In genomic region chr12:52631264-52631663, GRCh38 we compare ENCODE assay signal across 29 cellular contexts. TPM values are rescaled to one million over a fixed set of nuclear protein-coding genes. Genes with fewer than 3 reads are reported as not detected.
A peak's percentile ranks its signal among the peaks of the same experiment; 100 is the strongest.
DNase-seq lines count a peak whose midpoint lies in the region; ATAC-seq and TF ChIP-seq lines count a peak whose summit lies in the region.
"Had no signal": no experiment of that assay in that cellular context is flagged by ENCODE, and none has a peak within 500 bp of the region (broad histone marks: within the 10 kb centered on the region; RNA-seq: fewer than 3 reads in every experiment).

No MANE protein-coding gene starts in this region.

- H3K9me3 ChIP-seq in CD4-positive, CD25-positive, alpha-beta regulatory T cell (ENCODE audit: control insufficient read depth in 2 of 2, low read length in 2 of 2): no peaks in the 10 kb centered on the region
- no peaks in the 10 kb centered on the region for H3K9me3 ChIP-seq in PC-9 (ENCODE audit: insufficient read depth, low read depth)
- H3K9me3 ChIP-seq: Peyer's patch, tibial nerve had no signal

- peaks cover 76% of the 10 kb centered on the region for H3K4me1 Mint-ChIP-seq in activated naive CD4-positive, alpha-beta T cell treated with anti-CD3 and anti-CD28 coated beads for 36 hours (ENCODE audit: low read depth)
- peaks cover 0 to 50% (median 5%) of the 10 kb centered on the region in 4 donors for H3K4me1 Mint-ChIP-seq in CD4-positive, CD25-positive, alpha-beta regulatory T cell
- H3K4me1 Mint-ChIP-seq in T-cell: peaks cover 71 to 80% (median 77%) of the 10 kb centered on the region in 3 donors
- H3K4me1 Mint-ChIP-seq in osteocyte (ENCODE audit: unreplicated experiment): no peaks in the 10 kb centered on the region
- H3K4me1 Mint-ChIP-seq: mesothelial cell of epicardium, naive B cell had no signal

- H4K20me1 ChIP-seq in PC-9 (ENCODE audit: insufficient read depth): no peaks in the 10 kb centered on the region

- H3K4me1 ChIP-seq in CD4-positive, CD25-positive, alpha-beta regulatory T cell (ENCODE audit: control insufficient read depth, insufficient read depth, low read length, poor library complexity, severe bottlenecking): peaks cover 3% of the 10 kb centered on the region
- H3K4me1 ChIP-seq in PC-9 (replicated peaks; ENCODE audit: insufficient read depth): no peaks in the 10 kb centered on the region; the same call in 1 of the 2 replicates
- H3K4me1 ChIP-seq: Peyer's patch, tibial nerve had no signal

- H3K4me3 Mint-ChIP-seq in activated naive CD4-positive, alpha-beta T cell treated with anti-CD3 and anti-CD28 coated beads for 36 hours: peak overlapping the region; percentile 69
- peak overlapping the region in 2 of 4 donors; percentile 56 to 79 for H3K4me3 Mint-ChIP-seq in CD4-positive, CD25-positive, alpha-beta regulatory T cell
- H3K4me3 Mint-ChIP-seq in T-cell (peak overlapping the region; percentile 7 to 62 (median 55)), osteocyte (ENCODE audit: unreplicated experiment) (no peak overlapping the region)
- H3K4me3 Mint-ChIP-seq: mesothelial cell of epicardium, naive B cell had no signal

- intact Hi-C loops in activated naive CD4-positive, alpha-beta T cell treated with anti-CD3 and anti-CD28 coated beads for 36 hours (cut with micrococcal nuclease): no loop called here
- intact Hi-C loops in PC-9 (cut with micrococcal nuclease; ENCODE audit: unreplicated experiment): no loop called here

- H3K4me3 ChIP-seq in CD4-positive, CD25-positive, alpha-beta regulatory T cell (ENCODE audit: low read depth, low read length): no peak overlapping the region
- H3K4me3 ChIP-seq in PC-9: no peak overlapping the region
- H3K4me3 ChIP-seq: Peyer's patch, tibial nerve had no signal

- no peaks in the 10 kb centered on the region for H3K27me3 Mint-ChIP-seq in activated naive CD4-positive, alpha-beta T cell treated with anti-CD3 and anti-CD28 coated beads for 36 hours (ENCODE audit: low read depth)
- peaks cover 14% of the 10 kb centered on the region for H3K27me3 Mint-ChIP-seq in CD4-positive, CD25-positive, alpha-beta regulatory T cell
- H3K27me3 Mint-ChIP-seq in T-cell (peaks cover 0 to 3% of the 10 kb centered on the region in 2 donors), osteocyte (ENCODE audit: unreplicated experiment) (peaks cover 52% of the 10 kb centered on the region)

- H3K36me3 Mint-ChIP-seq in activated naive CD4-positive, alpha-beta T cell treated with anti-CD3 and anti-CD28 coated beads for 36 hours (ENCODE audit: low read depth): no peaks in the 10 kb centered on the region
- no peaks in the 10 kb centered on the region for H3K36me3 Mint-ChIP-seq in CD4-positive, CD25-positive, alpha-beta regulatory T cell
- H3K36me3 Mint-ChIP-seq in T-cell (no peaks in the 10 kb centered on the region), osteocyte (ENCODE audit: unreplicated experiment) (no peaks in the 10 kb centered on the region)
- H3K36me3 Mint-ChIP-seq: mesothelial cell of epicardium, naive B cell had no signal

- POLR2A ChIA-PET in T-cell (lab: Charles Lee) (no interaction called here), PC-9 (lab: Charles Lee; ENCODE audit: unreplicated experiment) (no interaction called here)

- no peaks in the 10 kb centered on the region for H3K9me3 Mint-ChIP-seq in activated naive CD4-positive, alpha-beta T cell treated with anti-CD3 and anti-CD28 coated beads for 36 hours
- H3K9me3 Mint-ChIP-seq in CD4-positive, CD25-positive, alpha-beta regulatory T cell: peaks cover 0 to 2% (median 0%) of the 10 kb centered on the region in 7 donors
- H3K9me3 Mint-ChIP-seq in T-cell (no peaks in the 10 kb centered on the region), osteocyte (ENCODE audit: unreplicated experiment) (no peaks in the 10 kb centered on the region)
- H3K9me3 Mint-ChIP-seq: activated T-helper 1 cell treated with anti-CD3 and anti-CD28 coated beads, Interleukin-12 subunit alpha, Interleukin-12 subunit beta, Interleukin-2, Interleukin-4 antibody, amounts not matched to agents 30 ng/mL and 10 ng/mL and 1 ng/mL, durations not matched to agents 14 hours and 24 hours and 36 hours; mesothelial cell of epicardium; naive B cell had no signal

- TF ChIP-seq CTCF in osteocyte (IDR thresholded peaks at IDR 0.05) (no peak), PC-9 (conservative IDR thresholded peaks at IDR 0.05) (no peak)

- H3K36me3 ChIP-seq in CD4-positive, CD25-positive, alpha-beta regulatory T cell (ENCODE audit: control insufficient read depth, insufficient read depth, low read length): no peaks in the 10 kb centered on the region
- H3K36me3 ChIP-seq in PC-9 (ENCODE audit: low read depth): no peaks in the 10 kb centered on the region
- H3K36me3 ChIP-seq: Peyer's patch, tibial nerve had no signal

- BruUV-seq in PC-9 (replicated peaks; lab: Mats Ljungman, UMichigan): no TSS peak

- ATAC-seq in CD4-positive, CD25-positive, alpha-beta regulatory T cell (ENCODE audit: low read depth in 2 of 2): no peak
- no peak for ATAC-seq in T-cell (replicated peaks in 1 of 4)
- ATAC-seq: left ventricle myocardium superior had no signal

- H3K27ac Mint-ChIP-seq in activated naive CD4-positive, alpha-beta T cell treated with anti-CD3 and anti-CD28 coated beads for 36 hours: peak overlapping the region; percentile 86
- peak overlapping the region; percentile 6 to 89 (median 62) for H3K27ac Mint-ChIP-seq in CD4-positive, CD25-positive, alpha-beta regulatory T cell
- H3K27ac Mint-ChIP-seq in T-cell (peak overlapping the region; percentile 92 to 93), osteocyte (ENCODE audit: unreplicated experiment) (no peak overlapping the region)
- H3K27ac Mint-ChIP-seq: activated T-helper 1 cell treated with anti-CD3 and anti-CD28 coated beads, Interleukin-12 subunit alpha, Interleukin-12 subunit beta, Interleukin-2, Interleukin-4 antibody, amounts not matched to agents 30 ng/mL and 10 ng/mL and 1 ng/mL, durations not matched to agents 14 hours and 24 hours and 36 hours; mesothelial cell of epicardium had no signal

- no peaks in the 10 kb centered on the region for H3K9me2 ChIP-seq in PC-9 (ENCODE audit: insufficient read depth)

- no peak overlapping the region for H2AFZ ChIP-seq in PC-9

- no peak overlapping the region for H3K27ac ChIP-seq in CD4-positive, CD25-positive, alpha-beta regulatory T cell (ENCODE audit: insufficient read depth, low read length, poor library complexity, severe bottlenecking)
- no peak overlapping the region for H3K27ac ChIP-seq in PC-9
- H3K27ac ChIP-seq: Peyer's patch, tibial nerve, VCaP had no signal

- H3F3A ChIP-seq in PC-9 (ENCODE audit: insufficient read depth, low read depth): no peaks in the 10 kb centered on the region

- CTCF ChIA-PET in activated naive CD4-positive, alpha-beta T cell treated with anti-CD3 and anti-CD28 coated beads for 36 hours (lab: Charles Lee): interaction anchor here (0.6 to 1.2 kb wide), 4 partner anchors 20 to 353 kb away, joined by 3 read pairs; no protein-coding TSS in a partner anchor
- CTCF ChIA-PET in T-cell (lab: Charles Lee): interaction anchor here in 1 of 2 donors (0.7 kb wide), 1 partner anchor 254 kb away, joined by 3 read pairs; no protein-coding TSS in a partner anchor
- CTCF ChIA-PET in PC-9 (lab: Charles Lee): no interaction called here

- no peak overlapping the region for H3K4me2 ChIP-seq in PC-9

- H3K27me3 ChIP-seq in CD4-positive, CD25-positive, alpha-beta regulatory T cell (ENCODE audit: control insufficient read depth, insufficient read depth, low read length): peaks cover 3% of the 10 kb centered on the region
- no peaks in the 10 kb centered on the region for H3K27me3 ChIP-seq in PC-9 (ENCODE audit: insufficient read depth, low read depth)
- H3K27me3 ChIP-seq: Peyer's patch, tibial nerve had no signal

- no peak for DNase-seq in activated naive CD4-positive, alpha-beta T cell treated with anti-CD3 and anti-CD28 coated beads for 36 hours
- no peak for DNase-seq in activated naive CD4-positive, alpha-beta T cell treated with anti-CD3 and anti-CD28 coated beads, Interleukin-2, amount 50 U/mL, for 16 hours
- DNase-seq in CD4-positive, CD25-positive, alpha-beta regulatory T cell: no peak
- DNase-seq in T-cell (peak in 2 of 34 experiments; percentile 5 to 10), osteocyte (ENCODE audit: extremely low spot score, unreplicated experiment) (peak; percentile 49), pons (ENCODE audit: low spot score) (no peak), PC-9 (no peak)
- DNase-seq: cerebellar nuclear complex; DMS 273 treated with DMSO at 0.1 percent for 48 hours; KBM-7; left ventricle myocardium superior; MM.1S; naive B cell; NCI-H1417; NCI-H2081; NCI-H2227 treated with DMSO at 0.1 percent for 48 hours; NCI-H526 treated with DMSO at 0.1 percent for 48 hours; Peyer's patch; SHP77 treated with DMSO at 0.1 percent for 48 hours; small intestine; stimulated activated CD4-positive, alpha-beta T cell treated with anti-CD3 and anti-CD28 coated beads, Interleukin-2, amount 100 ng/mL, for 24 hours; T-helper 9 cell had no signal

- no peaks in the 10 kb centered on the region for H3K79me2 ChIP-seq in PC-9 (ENCODE audit: low read depth)

RNA-seq across cellular contexts. Expression of gene KRT73, which starts 12.9 kb away (rescaled TPM):
- total RNA-seq in activated naive CD4-positive, alpha-beta T cell treated with anti-CD3 and anti-CD28 coated beads for 36 hours: 1 to 10 TPM; 1.4 to 2.1 TPM
- 1.0 TPM for total RNA-seq in CD4-positive, CD25-positive, alpha-beta regulatory T cell
- 1 to 10 TPM in 2 of 4 donors, not detected in 2; 1.1 to 1.4 TPM for polyA plus RNA-seq in CD4-positive, CD25-positive, alpha-beta regulatory T cell
- total RNA-seq in T-cell: 10 to 100 TPM in 3 of 5 donors, 1 to 10 TPM in 2; 6.8 to 37.9 (median 21.9) TPM
- not detected in 2 replicates for total RNA-seq in osteocyte
- not detected in 2 replicates for total RNA-seq in PC-9 (2021)
- total RNA-seq: activated T-helper 1 cell treated with anti-CD3 and anti-CD28 coated beads, Interleukin-12 subunit alpha, Interleukin-12 subunit beta, Interleukin-2, Interleukin-4 antibody, amounts not matched to agents 30 ng/mL and 10 ng/mL and 1 ng/mL, durations not matched to agents 14 hours and 24 hours and 36 hours; left ventricle myocardium superior; mesothelial cell of epicardium; osteoblast; renal cortical epithelial cell; tibial nerve had no signal

RNA-seq across cellular contexts. Expression of gene KRT2, which starts 20.7 kb away (rescaled TPM):
- total RNA-seq in activated naive CD4-positive, alpha-beta T cell treated with anti-CD3 and anti-CD28 coated beads for 36 hours: not detected
- 0.42 TPM for total RNA-seq in CD4-positive, CD25-positive, alpha-beta regulatory T cell
- polyA plus RNA-seq in CD4-positive, CD25-positive, alpha-beta regulatory T cell: under 1 TPM in 3 of 4 donors, not detected in 1; 0.23 to 0.80 (median 0.25) TPM
- 1 to 10 TPM in 2 of 5 donors, under 1 TPM in 3; 0.13 to 2.6 (median 0.82) TPM for total RNA-seq in T-cell
- total RNA-seq in osteocyte: not detected in 2 replicates
- total RNA-seq in PC-9 (2021): not detected in 2 replicates
- total RNA-seq: activated T-helper 1 cell treated with anti-CD3 and anti-CD28 coated beads, Interleukin-12 subunit alpha, Interleukin-12 subunit beta, Interleukin-2, Interleukin-4 antibody, amounts not matched to agents 30 ng/mL and 10 ng/mL and 1 ng/mL, durations not matched to agents 14 hours and 24 hours and 36 hours; left ventricle myocardium superior; mesothelial cell of epicardium; osteoblast; renal cortical epithelial cell; tibial nerve had no signal
- polyA plus RNA-seq: adipose tissue had no signal

RNA-seq across cellular contexts. Expression of gene KRT72, which starts 30.0 kb away (rescaled TPM):
- 1 to 10 TPM; 2.3 TPM for total RNA-seq in activated naive CD4-positive, alpha-beta T cell treated with anti-CD3 and anti-CD28 coated beads for 36 hours
- 1.3 TPM for total RNA-seq in CD4-positive, CD25-positive, alpha-beta regulatory T cell
- under 1 TPM in 1 of 4 donors, not detected in 3; 0.13 TPM for polyA plus RNA-seq in CD4-positive, CD25-positive, alpha-beta regulatory T cell
- 10 to 100 TPM; 10.1 to 52.7 (median 28.7) TPM for total RNA-seq in T-cell
- total RNA-seq in osteocyte: not detected in 2 replicates
- not detected in 2 replicates for total RNA-seq in PC-9 (2021)
- total RNA-seq: activated T-helper 1 cell treated with anti-CD3 and anti-CD28 coated beads, Interleukin-12 subunit alpha, Interleukin-12 subunit beta, Interleukin-2, Interleukin-4 antibody, amounts not matched to agents 30 ng/mL and 10 ng/mL and 1 ng/mL, durations not matched to agents 14 hours and 24 hours and 36 hours; left ventricle myocardium superior; mesothelial cell of epicardium; osteoblast; renal cortical epithelial cell; tibial nerve had no signal

RNA-seq across cellular contexts. Expression of gene KRT1, which starts 48.9 kb away (rescaled TPM):
- not detected for total RNA-seq in activated naive CD4-positive, alpha-beta T cell treated with anti-CD3 and anti-CD28 coated beads for 36 hours
- total RNA-seq in CD4-positive, CD25-positive, alpha-beta regulatory T cell: 9.9 TPM
- 1 to 10 TPM in 3 of 4 donors, not detected in 1; 3.3 to 7.8 (median 3.7) TPM for polyA plus RNA-seq in CD4-positive, CD25-positive, alpha-beta regulatory T cell
- 10 to 100 TPM in 2 of 5 donors, 1 to 10 TPM in 2, under 1 TPM in 1; 0.19 to 57.7 (median 10.0) TPM for total RNA-seq in T-cell
- not detected in 2 replicates for total RNA-seq in osteocyte
- total RNA-seq in PC-9 (2021): not detected in 2 replicates
- total RNA-seq: activated T-helper 1 cell treated with anti-CD3 and anti-CD28 coated beads, Interleukin-12 subunit alpha, Interleukin-12 subunit beta, Interleukin-2, Interleukin-4 antibody, amounts not matched to agents 30 ng/mL and 10 ng/mL and 1 ng/mL, durations not matched to agents 14 hours and 24 hours and 36 hours; mesothelial cell of epicardium; osteoblast; renal cortical epithelial cell; tibial nerve had no signal
- polyA plus RNA-seq: adipose tissue, small intestine had no signal

RNA-seq across cellular contexts. Expression of gene KRT74, which starts 57.6 kb away (rescaled TPM):
- not detected for total RNA-seq in activated naive CD4-positive, alpha-beta T cell treated with anti-CD3 and anti-CD28 coated beads for 36 hours
- total RNA-seq in CD4-positive, CD25-positive, alpha-beta regulatory T cell: not detected
- polyA plus RNA-seq in CD4-positive, CD25-positive, alpha-beta regulatory T cell: not detected
- under 1 TPM in 4 of 5 donors, not detected in 1; 0.20 to 0.79 (median 0.45) TPM for total RNA-seq in T-cell
- not detected in 2 replicates for total RNA-seq in osteocyte
- total RNA-seq in PC-9 (2021): not detected in 2 replicates
- total RNA-seq: activated T-helper 1 cell treated with anti-CD3 and anti-CD28 coated beads, Interleukin-12 subunit alpha, Interleukin-12 subunit beta, Interleukin-2, Interleukin-4 antibody, amounts not matched to agents 30 ng/mL and 10 ng/mL and 1 ng/mL, durations not matched to agents 14 hours and 24 hours and 36 hours; left ventricle myocardium superior; mesothelial cell of epicardium; osteoblast; Peyer's patch; renal cortical epithelial cell; tibial nerve had no signal
- polyA plus RNA-seq: adipose tissue had no signal
